In genomic region chr22:30211124-30211820, GRCh38 we compare ENCODE assay signal across 2 cellular contexts.
TF ChIP-seq lines count a peak whose summit lies in the region.

No MANE protein-coding gene starts in this region.

TF ChIP-seq in SK-N-SH, 30 proteins besides CTCF, POLR2A, EP300 and RAD21:
- TF ChIP-seq POLR2AphosphoS5 (IDR thresholded peaks at IDR 0.05; ENCODE audit: low read depth, low read length) (no peak), FOXM1 (IDR thresholded peaks at IDR 0.05; ENCODE audit: low read depth) (no peak), RXRA (IDR thresholded peaks at IDR 0.05; ENCODE audit: borderline replicate concordance, low read depth) (no peak), TCF12 (IDR thresholded peaks at IDR 0.05) (no peak), CHD2 (IDR thresholded peaks at IDR 0.05; ENCODE audit: low read length, partially characterized antibody) (no peak), TEAD4 (IDR thresholded peaks at IDR 0.05; ENCODE audit: borderline replicate concordance, insufficient read depth) (no peak), REST (IDR thresholded peaks at IDR 0.05; ENCODE audit: low read depth, low read length) (no peak), RFX5 (IDR thresholded peaks at IDR 0.05; ENCODE audit: low read length) (no peak), JUND (IDR thresholded peaks at IDR 0.05) (no peak), IRF3 (IDR thresholded peaks at IDR 0.05; ENCODE audit: low read depth, low read length) (no peak), PBX3 (IDR thresholded peaks at IDR 0.05) (no peak), GABPA (IDR thresholded peaks at IDR 0.05; ENCODE audit: low read depth) (no peak), SMC3 (IDR thresholded peaks at IDR 0.05; ENCODE audit: low read depth, low read length) (no peak), MXI1 (IDR thresholded peaks at IDR 0.05; ENCODE audit: low read depth, low read length) (no peak), SIN3A (IDR thresholded peaks at IDR 0.05; ENCODE audit: borderline replicate concordance, low read depth, low read length) (no peak), FOXJ3 (CRISPR knock-in tag; IDR thresholded peaks at IDR 0.05) (no peak), TAF1 (IDR thresholded peaks at IDR 0.05; ENCODE audit: borderline replicate concordance, low read depth, low read length) (no peak), EZH2phosphoT487 (IDR thresholded peaks at IDR 0.05; ENCODE audit: borderline replicate concordance, low read depth) (no peak), GATA2 (CRISPR knock-in tag; IDR thresholded peaks at IDR 0.05) (no peak)

TF ChIP-seq in SK-N-SH treated with all-trans-retinoic acid at 6 μM for 48 hours, 23 proteins besides CTCF, POLR2A, EP300 and RAD21:
- no peak for TF ChIP-seq TCF4 (CRISPR knock-in tag; IDR thresholded peaks at IDR 0.05; ENCODE audit: borderline replicate concordance)
- no peak for TF ChIP-seq ARNTL (CRISPR knock-in tag; IDR thresholded peaks at IDR 0.05; ENCODE audit: borderline replicate concordance, low read depth)
- TF ChIP-seq ISL1 (CRISPR knock-in tag; IDR thresholded peaks at IDR 0.05): no peak
- no peak for TF ChIP-seq GLIS3 (CRISPR knock-in tag; IDR thresholded peaks at IDR 0.05)
- TF ChIP-seq OSR1 (CRISPR knock-in tag; IDR thresholded peaks at IDR 0.05): no peak
- no peak for TF ChIP-seq ZFP3 (CRISPR knock-in tag; IDR thresholded peaks at IDR 0.05)
- no peak for TF ChIP-seq ZNF565 (CRISPR knock-in tag; conservative IDR thresholded peaks at IDR 0.05; ENCODE audit: low read depth)
- TF ChIP-seq CREB5 (CRISPR knock-in tag; IDR thresholded peaks at IDR 0.05; ENCODE audit: low read depth): no peak
- TF ChIP-seq RARB (CRISPR knock-in tag; IDR thresholded peaks at IDR 0.05): no peak
